Comparison of ENCODE assay signal across 19 cellular contexts in the genomic region with DNA sequence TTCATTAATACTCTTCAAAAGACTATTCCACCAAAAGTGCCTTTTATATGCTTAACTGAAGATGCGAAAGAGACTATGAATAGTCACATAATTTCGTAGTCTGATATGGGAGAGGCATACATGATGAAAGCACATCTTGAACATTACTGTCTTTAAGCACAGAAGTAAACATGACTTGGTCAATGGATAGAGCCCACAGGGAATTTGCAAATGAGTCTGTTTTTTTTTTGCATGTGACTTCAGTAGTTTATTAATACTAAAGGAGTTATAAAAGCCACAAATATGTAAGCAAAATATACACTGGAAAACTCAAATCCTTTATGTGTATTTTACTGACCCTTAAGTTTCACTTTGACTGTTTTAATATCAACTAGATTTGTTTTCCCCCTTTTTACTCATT. TPM values are rescaled to one million over a fixed set of nuclear protein-coding genes. Genes with fewer than 3 reads are reported as not detected.
A peak's percentile ranks its signal among the peaks of the same experiment; 100 is the strongest.
DNase-seq lines count a peak whose midpoint lies in the region; ATAC-seq and TF ChIP-seq lines count a peak whose summit lies in the region.
"Had no signal": no experiment of that assay in that cellular context is flagged by ENCODE, and none has a peak within 500 bp of the region (broad histone marks: within the 10 kb centered on the region; RNA-seq: fewer than 3 reads in every experiment).

No MANE protein-coding gene starts in this region.

- H3K18ac ChIP-seq in IMR-90 (ENCODE audit: low read depth, low read length) = no peak overlapping the region

- H3K4me3 Mint-ChIP-seq in activated naive CD8-positive, alpha-beta T cell = no peak overlapping the region
- H3K4me3 Mint-ChIP-seq in activated naive CD8-positive, alpha-beta T cell treated with anti-CD3 and anti-CD28 coated beads for 36 hours = no peak overlapping the region
- H3K4me3 Mint-ChIP-seq: B cell; CD4-positive, alpha-beta T cell; HFFc6 had no signal

- H2AFZ ChIP-seq in IMR-90 (replicated peaks; ENCODE audit: low read length, poor library complexity) = no peak overlapping the region

- peaks cover 25% of the 10 kb centered on the region for H3K36me3 ChIP-seq in IMR-90 (ENCODE audit: control insufficient read depth, insufficient read depth, low read length)
- H3K36me3 ChIP-seq in tibial artery = peaks cover 46 to 59% (median 49%) of the 10 kb centered on the region in 3 donors

- peaks cover 18% of the 10 kb centered on the region for H3K4me1 Mint-ChIP-seq in activated naive CD8-positive, alpha-beta T cell (ENCODE audit: low read depth)
- peaks cover 14% of the 10 kb centered on the region for H3K4me1 Mint-ChIP-seq in activated naive CD8-positive, alpha-beta T cell treated with anti-CD3 and anti-CD28 coated beads for 36 hours

- H3K79me1 ChIP-seq in IMR-90 (ENCODE audit: low read depth in 1 of 2, low read length in 2 of 2) = peaks cover 0 to 5% of the 10 kb centered on the region in 2 experiments; a peak in 2 of 4 replicates

- H2BK20ac ChIP-seq in IMR-90 (ENCODE audit: low read depth, low read length) = no peak overlapping the region

- no peak overlapping the region for H4K91ac ChIP-seq in IMR-90 (ENCODE audit: insufficient read depth, low read depth, low read length)

- no peak overlapping the region for H4K8ac ChIP-seq in IMR-90 (ENCODE audit: low read depth in 2 of 2, low read length in 2 of 2)

- no peak overlapping the region for H4K5ac ChIP-seq in IMR-90 (ENCODE audit: low read depth, low read length)

- DNase-seq in activated naive CD8-positive, alpha-beta T cell treated with anti-CD3 and anti-CD28 coated beads for 36 hours = no peak
- peak; percentile 78 for DNase-seq in IMR-90
- peak; percentile 40 for DNase-seq in fibroblast of peridontal ligament (ENCODE audit: extremely low read depth)
- no peak for DNase-seq in tibial artery
- no peak for DNase-seq in NCI-H774 (lab: John Stamatoyannopoulos, UW)
- no peak for DNase-seq in T-helper 2 cell
- DNase-seq in GM13976 (ENCODE audit: low spot score) = no peak
- DNase-seq: ACHN; C1 segment of cervical spinal cord; CD4-positive, alpha-beta T cell; COR-L47; DMS153; DMS79 treated with DMSO at 0.1 percent for 48 hours; HFFc6 had no signal

- CTCF ChIA-PET in IMR-90 (lab: Yijun Ruan, JAX) = no interaction called here

- no peak for TF ChIP-seq RAD21 in IMR-90 (IDR thresholded peaks at IDR 0.05; ENCODE audit: low read length)

- no peak overlapping the region for H2BK15ac ChIP-seq in IMR-90 (ENCODE audit: low read depth, low read length)

- no peak overlapping the region for H3K56ac ChIP-seq in IMR-90 (ENCODE audit: extremely low read depth, insufficient read depth, low read length)

- no peaks in the 10 kb centered on the region for H3K9me3 Mint-ChIP-seq in activated naive CD8-positive, alpha-beta T cell (ENCODE audit: low read depth)
- H3K9me3 Mint-ChIP-seq in activated naive CD8-positive, alpha-beta T cell treated with anti-CD3 and anti-CD28 coated beads for 36 hours = no peaks in the 10 kb centered on the region
- H3K9me3 Mint-ChIP-seq: CD4-positive, alpha-beta T cell; HFFc6 had no signal

- peak overlapping the region; percentile 5 for H3K4me2 ChIP-seq in IMR-90 (ENCODE audit: low read depth, low read length)

- POLR2A ChIA-PET in IMR-90 (lab: Charles Lee; ENCODE audit: unreplicated experiment) = no interaction called here

- BruUV-seq in IMR-90 (replicated peaks; lab: Mats Ljungman, UMichigan) = no TSS peak

- no peaks in the 10 kb centered on the region for H3K9me3 ChIP-seq in IMR-90 (ENCODE audit: control insufficient read depth, insufficient read depth, low read length)
- H3K9me3 ChIP-seq in tibial artery = no peaks in the 10 kb centered on the region
- H3K9me3 ChIP-seq: HAP-1 had no signal

- H3K23ac ChIP-seq in IMR-90 (ENCODE audit: low read depth, low read length) = no peak overlapping the region

- H3K9ac ChIP-seq in IMR-90 (ENCODE audit: low read depth, low read length) = no peak overlapping the region

- H3K27ac Mint-ChIP-seq in activated naive CD8-positive, alpha-beta T cell = peak overlapping the region; percentile 22
- no peak overlapping the region for H3K27ac Mint-ChIP-seq in activated naive CD8-positive, alpha-beta T cell treated with anti-CD3 and anti-CD28 coated beads for 36 hours
- H3K27ac Mint-ChIP-seq: B cell had no signal

- H3K27me3 Mint-ChIP-seq in activated naive CD8-positive, alpha-beta T cell = no peaks in the 10 kb centered on the region
- no peaks in the 10 kb centered on the region for H3K27me3 Mint-ChIP-seq in activated naive CD8-positive, alpha-beta T cell treated with anti-CD3 and anti-CD28 coated beads for 36 hours
- H3K27me3 Mint-ChIP-seq: B cell; CD4-positive, alpha-beta T cell had no signal

- TF ChIP-seq POLR2A in IMR-90 (IDR thresholded peaks at IDR 0.05; ENCODE audit: low read depth, low read length) = no peak

- no peak overlapping the region for H3K14ac ChIP-seq in IMR-90 (replicated peaks; ENCODE audit: low read depth, low read length)

- no CpG with 5 or more reads among the region's 2 CpGs for WGBS in IMR-90 (ENCODE audit: extremely low coverage in 2 of 2, insufficient read length in 1 of 2), 2 experiments

- H2BK120ac ChIP-seq in IMR-90 (ENCODE audit: low read depth, low read length) = no peak overlapping the region

- H3K4me3 ChIP-seq in IMR-90 (ENCODE audit: insufficient read depth, low read depth, low read length) (no peak overlapping the region), tibial artery (no peak overlapping the region)
- H3K4me3 ChIP-seq: GM12878, HAP-1 had no signal

- in situ Hi-C loops in IMR-90 (cut with MboI; ENCODE audit: low sequenced_read_pairs) = no loop called here
- in situ Hi-C loops in GM13976 (cut with MboI; ENCODE audit: low sequenced_read_pairs, unreplicated experiment) = no loop called here

- no peaks in the 10 kb centered on the region for H4K20me1 ChIP-seq in IMR-90 (ENCODE audit: insufficient read depth, low read length)

- peaks cover 18% of the 10 kb centered on the region for H3K36me3 Mint-ChIP-seq in activated naive CD8-positive, alpha-beta T cell
- H3K36me3 Mint-ChIP-seq in activated naive CD8-positive, alpha-beta T cell treated with anti-CD3 and anti-CD28 coated beads for 36 hours = peaks cover 37% of the 10 kb centered on the region

- H3K27me3 ChIP-seq in IMR-90 (ENCODE audit: control insufficient read depth, insufficient read depth, low read length) (no peaks in the 10 kb centered on the region), tibial artery (no peaks in the 10 kb centered on the region)

- no peak overlapping the region for H2AK5ac ChIP-seq in IMR-90 (ENCODE audit: low read depth, low read length)

- no peak overlapping the region for H3K4ac ChIP-seq in IMR-90 (ENCODE audit: low read depth, low read length)

- TF ChIP-seq CTCF in IMR-90 (conservative IDR thresholded peaks at IDR 0.05; ENCODE audit: low read depth, low read length) (no peak), tibial artery (IDR thresholded peaks at IDR 0.05) (no peak), GM13976 (IDR thresholded peaks at IDR 0.05; ENCODE audit: borderline replicate concordance, control extremely low read depth, extremely low read depth, insufficient read depth, missing control alignments) (no peak)

- no peak overlapping the region for H2AK9ac ChIP-seq in IMR-90 (replicated peaks; ENCODE audit: low read depth, low read length, poor library complexity)

- dilution Hi-C loops in IMR-90 (cut with HindIII; ENCODE audit: low sequenced_read_pairs, unreplicated experiment) = no loop called here

- H2BK5ac ChIP-seq in IMR-90 (ENCODE audit: low read depth, low read length, poor library complexity, severe bottlenecking) = no peak overlapping the region

- peaks cover 6% of the 10 kb centered on the region; the same call in 1 of the 2 replicates for H3K9me1 ChIP-seq in IMR-90 (ENCODE audit: insufficient read depth, low read length)

- intact Hi-C loops in IMR-90 (cut with micrococcal nuclease) (no loop called here), tibial artery (cut with DNase I; ENCODE audit: low total_unique reads) (no loop called here)

- H3K4me1 ChIP-seq in IMR-90 (ENCODE audit: control insufficient read depth, insufficient read depth, low read length) = no peaks in the 10 kb centered on the region
- H3K4me1 ChIP-seq in tibial artery = no peaks in the 10 kb centered on the region

- no peak overlapping the region for H3K27ac ChIP-seq in IMR-90 (ENCODE audit: insufficient read depth, low read length)
- H3K27ac ChIP-seq in tibial artery = no peak overlapping the region

- peak; percentile 92 for ATAC-seq in IMR-90 (ENCODE audit: low read depth)
- ATAC-seq: GM12878, HepG2 had no signal

TF ChIP-seq in IMR-90, 13 proteins besides CTCF, POLR2A, EP300 and RAD21:
- TF ChIP-seq BHLHE40 (IDR thresholded peaks at IDR 0.05; ENCODE audit: low read depth, low read length) (peak; percentile 79), SMC3 (IDR thresholded peaks at IDR 0.05; ENCODE audit: low read depth, low read length) (no peak)

RNA-seq across cellular contexts. Expression of a gene that starts 15.9 kb away (rescaled TPM):
- total RNA-seq in activated naive CD8-positive, alpha-beta T cell treated with anti-CD3 and anti-CD28 coated beads for 36 hours = 10 to 100 TPM; 12.9 to 13.2 TPM
- 10.3 and 12.2 TPM in 2 replicates for total RNA-seq in IMR-90 (2012; rRNA removed)
- 6.1 and 7.4 TPM in 2 replicates for polyA plus RNA-seq in IMR-90 (2012; rRNA removed)
- 1.7 and 1.9 TPM in 2 replicates for polyA plus RNA-seq in IMR-90 (2012; cell fraction: cytosol; rRNA removed)
- 0.52 and 4.3 TPM in 2 replicates for polyA plus RNA-seq in IMR-90 (2012; cell fraction: nucleus; rRNA removed; ENCODE audit: low replicate concordance)

RNA-seq across cellular contexts. Expression of a gene that starts 16.0 kb away (rescaled TPM):
- 10 to 100 TPM; 55.1 to 56.1 TPM for total RNA-seq in activated naive CD8-positive, alpha-beta T cell treated with anti-CD3 and anti-CD28 coated beads for 36 hours
- 21.7 and 23.1 TPM in 2 replicates for total RNA-seq in IMR-90 (2012; rRNA removed)
- 17.0 and 18.2 TPM in 2 replicates for polyA plus RNA-seq in IMR-90 (2012; rRNA removed)
- 21.8 and 30.2 TPM in 2 replicates for polyA plus RNA-seq in IMR-90 (2012; cell fraction: cytosol; rRNA removed)
- polyA plus RNA-seq in IMR-90 (2012; cell fraction: nucleus; rRNA removed; ENCODE audit: low replicate concordance) = 12.8 and 18.7 TPM in 2 replicates

RNA-seq across cellular contexts. Expression of a gene that starts 16.5 kb away (rescaled TPM):
- total RNA-seq in activated naive CD8-positive, alpha-beta T cell treated with anti-CD3 and anti-CD28 coated beads for 36 hours = 1 to 10 TPM; 1.6 to 2.5 TPM
- total RNA-seq in IMR-90 (2012; rRNA removed) = 1.1 and 1.7 TPM in 2 replicates
- polyA plus RNA-seq in IMR-90 (2012; rRNA removed) = 1.3 and 1.9 TPM in 2 replicates
- 0.73 and 2.1 TPM in 2 replicates for polyA plus RNA-seq in IMR-90 (2012; cell fraction: cytosol; rRNA removed)
- polyA plus RNA-seq in IMR-90 (2012; cell fraction: nucleus; rRNA removed; ENCODE audit: low replicate concordance) = 1.3 and 4.7 TPM in 2 replicates

RNA-seq across cellular contexts. Expression of a gene that starts 56.2 kb away (rescaled TPM):
- total RNA-seq in activated naive CD8-positive, alpha-beta T cell treated with anti-CD3 and anti-CD28 coated beads for 36 hours = 1 to 10 TPM; 3.2 to 3.4 TPM
- total RNA-seq in IMR-90 (2012; rRNA removed) = 0.28 and 0.54 TPM in 2 replicates
- 0.63 and 0.98 TPM in 2 replicates for polyA plus RNA-seq in IMR-90 (2012; rRNA removed)
- 0.08 and 0.24 TPM in 2 replicates for polyA plus RNA-seq in IMR-90 (2012; cell fraction: cytosol; rRNA removed)
- polyA plus RNA-seq in IMR-90 (2012; cell fraction: nucleus; rRNA removed; ENCODE audit: low replicate concordance) = 2.2 and 6.4 TPM in 2 replicates

Comparison
In these comparisons a context has a peak if more than half of its experiments do, and no peak if none do; other contexts are left out.
1. DNase-seq: peak in IMR-90 (single experiment) and fibroblast of peridontal ligament (single experiment); none in activated naive CD8-positive, alpha-beta T cell treated with anti-CD3 and anti-CD28 coated beads for 36 hours (single experiment), tibial artery (0 of 2), NCI-H774 (single experiment), T-helper 2 cell (0 of 5) and GM13976 (single experiment).